In the genomic region with DNA sequence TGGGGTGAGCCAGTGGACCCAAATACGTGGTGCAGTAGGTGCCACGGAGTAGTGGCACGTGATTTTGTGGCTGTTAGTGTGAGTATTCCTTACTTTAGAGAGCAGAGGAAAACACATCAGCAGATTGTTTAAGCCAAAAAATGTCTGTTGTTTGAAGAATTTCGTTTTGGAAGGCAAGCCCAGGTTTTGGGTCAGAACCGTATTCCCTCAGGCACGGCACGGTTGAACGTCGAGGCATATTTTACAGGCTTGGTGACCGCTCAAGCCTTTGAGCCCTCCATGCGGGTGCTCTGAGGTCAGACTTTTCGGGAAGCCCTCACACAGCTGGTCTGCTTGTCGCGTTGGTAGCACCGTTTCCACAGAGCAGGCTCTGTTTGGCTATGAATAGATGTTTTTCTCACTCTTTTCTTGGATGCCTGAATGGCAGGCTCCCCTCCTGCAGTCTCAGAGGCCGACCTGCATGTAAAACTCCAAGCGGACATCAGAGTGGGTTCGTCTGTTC, we compare ENCODE assay signal across 9 cellular contexts. TPM values are rescaled to one million over a fixed set of nuclear protein-coding genes. Genes with fewer than 3 reads are reported as not detected.
DNase-seq lines count a peak whose midpoint lies in the region; ATAC-seq and TF ChIP-seq lines count a peak whose summit lies in the region.
"Had no signal": no experiment of that assay in that cellular context is flagged by ENCODE, and none has a peak within 500 bp of the region (broad histone marks: within the 10 kb centered on the region; RNA-seq: fewer than 3 reads in every experiment).

No MANE protein-coding gene starts in this region.

- intact Hi-C loops in activated B cell treated with CpG ODN at 0.5 μM for 24 hours (cut with micrococcal nuclease), result loop anchor here (5.0 kb wide), 1 partner anchor 37 kb away; no protein-coding TSS in a partner anchor
- intact Hi-C loops in posterior cingulate gyrus (cut with DNase I), result no loop called here
- intact Hi-C loops in Caco-2 (cut with micrococcal nuclease; ENCODE audit: unreplicated experiment), result no loop called here

- no peak for ATAC-seq in activated B cell treated with CpG ODN at 0.5 μM for 24 hours (ENCODE audit: low read depth)
- no peak for ATAC-seq in GM19328 (IDR thresholded peaks at IDR 0.05; ENCODE audit: unreplicated experiment)
- no peak for ATAC-seq in HG03469 (IDR thresholded peaks at IDR 0.05; ENCODE audit: unreplicated experiment)

- no peak overlapping the region for H3K4me3 ChIP-seq in Caco-2 (ENCODE audit: low read depth, low read length)

- POLR2A ChIA-PET in activated B cell treated with CpG ODN at 0.5 μM for 24 hours (lab: Charles Lee), result interaction anchor here (0.5 kb wide), 1 partner anchor 39 kb away, joined by 4 read pairs; no protein-coding TSS in a partner anchor
- POLR2A ChIA-PET in Caco-2 (lab: Charles Lee), result no interaction called here

- H3K27ac Mint-ChIP-seq in activated B cell treated with CpG ODN at 0.5 μM for 24 hours, result peak overlapping the region; percentile 99
- H3K27ac Mint-ChIP-seq in Caco-2 (ENCODE audit: unreplicated experiment), result no peak overlapping the region

- H3K36me3 Mint-ChIP-seq in activated B cell treated with CpG ODN at 0.5 μM for 24 hours (ENCODE audit: low read depth) (peaks cover 23% of the 10 kb centered on the region), Caco-2 (ENCODE audit: insufficient read depth, unreplicated experiment) (peaks cover 17% of the 10 kb centered on the region)

- no TSS peak for BruUV-seq in Caco-2 (replicated peaks; lab: Mats Ljungman, UMichigan)

- TF ChIP-seq CTCF in activated B cell treated with CpG ODN at 0.5 μM for 24 hours (IDR thresholded peaks at IDR 0.05) (no peak), Caco-2 (IDR thresholded peaks at IDR 0.05; ENCODE audit: insufficient read depth in 1 of 2, low read depth in 1 of 2, low read length in 1 of 2, severe bottlenecking in 1 of 2, unreplicated experiment in 1 of 2) (no peak)

- H3K27me3 Mint-ChIP-seq in activated B cell treated with CpG ODN at 0.5 μM for 24 hours (no peaks in the 10 kb centered on the region), Caco-2 (ENCODE audit: insufficient read depth, unreplicated experiment) (no peaks in the 10 kb centered on the region)

- no peaks in the 10 kb centered on the region for H3K9me3 ChIP-seq in Caco-2

- H3K4me1 ChIP-seq in Caco-2, result peaks cover 12% of the 10 kb centered on the region; the same call in 1 of the 2 replicates

- DNase-seq in C1 segment of cervical spinal cord (lab: John Stamatoyannopoulos, UW) (peak in 10 of 14 donors; percentile 17 to 82 (median 38)), activated B cell treated with CpG ODN at 0.5 μM for 24 hours (no peak), foreskin melanocyte (peak; percentile 79), posterior cingulate gyrus (peak in 9 of 10 donors; percentile 30 to 90 (median 57)), NOMO-1 (lab: John Stamatoyannopoulos, UW; ENCODE audit: unreplicated experiment in 2 of 2) (no peak), Caco-2 (no peak)
- DNase-seq: NCI-H1105 had no signal

- CTCF ChIA-PET in activated B cell treated with CpG ODN at 0.5 μM for 24 hours (lab: Charles Lee), result no interaction called here
- CTCF ChIA-PET in Caco-2 (lab: Charles Lee), result no interaction called here

- H3K4me3 Mint-ChIP-seq in activated B cell treated with CpG ODN at 0.5 μM for 24 hours, result no peak overlapping the region
- H3K4me3 Mint-ChIP-seq in Caco-2 (ENCODE audit: unreplicated experiment), result no peak overlapping the region

- H3K9me3 Mint-ChIP-seq in activated B cell treated with CpG ODN at 0.5 μM for 24 hours (no peaks in the 10 kb centered on the region), Caco-2 (ENCODE audit: unreplicated experiment) (no peaks in the 10 kb centered on the region)

- H3K4me1 Mint-ChIP-seq in activated B cell treated with CpG ODN at 0.5 μM for 24 hours (peaks cover 95% of the 10 kb centered on the region), Caco-2 (ENCODE audit: low read depth, unreplicated experiment) (peaks cover 8% of the 10 kb centered on the region)

- peaks cover 1% of the 10 kb centered on the region; the same call in 1 of the 2 replicates for H3K36me3 ChIP-seq in Caco-2 (ENCODE audit: control insufficient read depth, insufficient read depth, low read length)

- no peaks in the 10 kb centered on the region for H3K27me3 ChIP-seq in Caco-2 (replicated peaks; ENCODE audit: control insufficient read depth, insufficient read depth, low read length)

RNA-seq across cellular contexts. Expression of a gene that starts 27.2 kb away (rescaled TPM):
- total RNA-seq in activated B cell treated with CpG ODN at 0.5 μM for 24 hours, result 110 and 115 TPM in 2 replicates
- total RNA-seq in Caco-2 (2022), result 56.6 and 66.6 TPM in 2 replicates

Comparison
In these comparisons a context has a peak if more than half of its experiments do, and no peak if none do; other contexts are left out.
1. DNase-seq: peak in C1 segment of cervical spinal cord (10 of 14), foreskin melanocyte (single experiment) and posterior cingulate gyrus (9 of 10); none in activated B cell treated with CpG ODN at 0.5 μM for 24 hours (single experiment), NOMO-1 (0 of 2) and Caco-2 (0 of 2).